14 cellular contexts compared by ENCODE assay signal in genomic region chr7:18762189-18762588, GRCh38.
A peak's percentile ranks its signal among the peaks of the same experiment; 100 is the strongest.
DNase-seq lines count a peak whose midpoint lies in the region; ATAC-seq and TF ChIP-seq lines count a peak whose summit lies in the region.
"Had no signal": no experiment of that assay in that cellular context is flagged by ENCODE, and none has a peak within 500 bp of the region (broad histone marks: within the 10 kb centered on the region; RNA-seq: fewer than 3 reads in every experiment).

No MANE protein-coding gene starts in this region.

- no peak overlapping the region for H2BK5ac ChIP-seq in mesenchymal stem cell (ENCODE audit: low read depth, low read length, poor library complexity, severe bottlenecking)

- H2AK5ac ChIP-seq in mesenchymal stem cell (ENCODE audit: low read length, severe bottlenecking), result no peak overlapping the region

- intact Hi-C loops in body of pancreas (cut with DNase I), result no loop called here

- H3K4me3 ChIP-seq in ACC112 (ENCODE audit: low read depth, low read length), result no peak overlapping the region
- no peak overlapping the region for H3K4me3 ChIP-seq in body of pancreas
- no peak overlapping the region for H3K4me3 ChIP-seq in mesenchymal stem cell (ENCODE audit: insufficient read depth in 1 of 2, low read depth in 1 of 2, low read length in 2 of 2)
- H3K4me3 ChIP-seq in WERI-Rb-1 (ENCODE audit: low read depth, low read length), result no peak overlapping the region
- H3K4me3 ChIP-seq: upper lobe of right lung had no signal

- no peak for TF ChIP-seq POLR2A in body of pancreas (IDR thresholded peaks at IDR 0.05)

- ATAC-seq in body of pancreas (peak; percentile 77), HG02642 (IDR thresholded peaks at IDR 0.05; ENCODE audit: poor library complexity, unreplicated experiment) (no peak)
- ATAC-seq: upper lobe of right lung had no signal

- H3K9me3 ChIP-seq in body of pancreas (no peaks in the 10 kb centered on the region), mesenchymal stem cell (ENCODE audit: control insufficient read depth, low read length) (no peaks in the 10 kb centered on the region), WERI-Rb-1 (ENCODE audit: severe bottlenecking) (no peaks in the 10 kb centered on the region)
- H3K9me3 ChIP-seq: upper lobe of right lung had no signal

- no peak overlapping the region for H3K4ac ChIP-seq in mesenchymal stem cell (ENCODE audit: low read depth in 1 of 2, low read length in 2 of 2)

- H3K79me1 ChIP-seq in mesenchymal stem cell (replicated peaks; ENCODE audit: low read length, poor library complexity, severe bottlenecking), result no peaks in the 10 kb centered on the region

- peak overlapping the region; percentile 73 for H2AFZ ChIP-seq in ACC112 (ENCODE audit: low read length, unreplicated experiment)
- H2AFZ ChIP-seq in mesenchymal stem cell (ENCODE audit: low read depth, low read length), result no peak overlapping the region

- H4K91ac ChIP-seq in mesenchymal stem cell (ENCODE audit: low read length), result no peak overlapping the region

- peak overlapping the region; percentile 46 for H3K27ac ChIP-seq in ACC112 (ENCODE audit: low read depth, low read length)
- peak overlapping the region in 2 of 4 donors; percentile 45 to 56 for H3K27ac ChIP-seq in body of pancreas
- H3K27ac ChIP-seq in mesenchymal stem cell (ENCODE audit: low read length, poor library complexity, severe bottlenecking), result peak overlapping the region; percentile 67
- no peak overlapping the region for H3K27ac ChIP-seq in WERI-Rb-1
- H3K27ac ChIP-seq: epithelial cell of prostate, upper lobe of right lung had no signal

- H3K27me3 ChIP-seq in ACC112 (ENCODE audit: insufficient read depth, low read length), result no peaks in the 10 kb centered on the region
- no peaks in the 10 kb centered on the region for H3K27me3 ChIP-seq in body of pancreas
- H3K27me3 ChIP-seq in mesenchymal stem cell (ENCODE audit: control insufficient read depth in 1 of 2, insufficient read depth in 1 of 2, low read length in 2 of 2), result no peaks in the 10 kb centered on the region
- H3K27me3 ChIP-seq in WERI-Rb-1 (ENCODE audit: insufficient read depth, low read depth, severe bottlenecking), result no peaks in the 10 kb centered on the region
- H3K27me3 ChIP-seq: upper lobe of right lung had no signal

- peak overlapping the region; percentile 21 for H3K4me2 ChIP-seq in mesenchymal stem cell (ENCODE audit: low read length, poor library complexity, severe bottlenecking)

- H3K18ac ChIP-seq in mesenchymal stem cell (ENCODE audit: low read depth in 1 of 2, low read length in 2 of 2), result no peak overlapping the region

- H3K14ac ChIP-seq in mesenchymal stem cell (ENCODE audit: low read length in 2 of 2), result no peak overlapping the region

- no peak overlapping the region for H2BK15ac ChIP-seq in mesenchymal stem cell (ENCODE audit: low read depth, poor library complexity, severe bottlenecking)

- H4K8ac ChIP-seq in mesenchymal stem cell (ENCODE audit: low read length), result no peak overlapping the region

- WGBS in body of pancreas, 2 donors, result 11 to 17% methylated on average over 3 of the region's 3 CpGs
- 60% methylated on average over 3 of the region's 3 CpGs for WGBS in mesenchymal stem cell

- H3K36me3 ChIP-seq in ACC112 (ENCODE audit: insufficient read depth, low read length), result no peaks in the 10 kb centered on the region
- no peaks in the 10 kb centered on the region for H3K36me3 ChIP-seq in body of pancreas (replicated peaks in 1 of 2; ENCODE audit: insufficient read depth in 1 of 2, low read depth in 2 of 2)
- H3K36me3 ChIP-seq in mesenchymal stem cell (ENCODE audit: control insufficient read depth in 1 of 2, insufficient read depth in 2 of 2, low read depth in 1 of 2, low read length in 2 of 2), result no peaks in the 10 kb centered on the region
- H3K36me3 ChIP-seq in WERI-Rb-1, result no peaks in the 10 kb centered on the region
- H3K36me3 ChIP-seq: upper lobe of right lung had no signal

- TF ChIP-seq CTCF in body of pancreas (IDR thresholded peaks at IDR 0.05) (no peak), WERI-Rb-1 (IDR thresholded peaks at IDR 0.05; ENCODE audit: low read depth, low read length) (no peak)

- no peaks in the 10 kb centered on the region for H3K79me2 ChIP-seq in ACC112 (ENCODE audit: control insufficient read depth, insufficient read depth, low read length, unreplicated experiment)

- peak overlapping the region; percentile 30 for H3K9ac ChIP-seq in mesenchymal stem cell (ENCODE audit: low read length)

- H2BK12ac ChIP-seq in mesenchymal stem cell (ENCODE audit: low read length in 2 of 2), result no peak overlapping the region

- H2BK120ac ChIP-seq in mesenchymal stem cell (ENCODE audit: low read depth, low read length), result no peak overlapping the region

- DNase-seq in HT1080 (ENCODE audit: low read depth) (peak; percentile 44), body of pancreas (peak in 2 of 4 donors; percentile 17 to 21), mesenchymal stem cell (peak; percentile 18), NCI-H1417 treated with DMSO at 0.1 percent for 48 hours (lab: John Stamatoyannopoulos, UW) (no peak), NCI-H510A (lab: John Stamatoyannopoulos, UW) (no peak), WERI-Rb-1 (no peak)
- DNase-seq: activated CD4-positive, alpha-beta T cell treated with anti-CD3 and anti-CD28 coated beads, Interleukin-2, amount 50 U/mL, for 48 hours; DMS79; NCI-H2227 treated with DMSO at 0.1 percent for 48 hours; stimulated activated CD4-positive, alpha-beta T cell treated with anti-CD3 and anti-CD28 coated beads, Interleukin-1b, Interleukin-23, amount 100 ng/mL, for 48 hours; upper lobe of right lung had no signal

- peaks cover 10% of the 10 kb centered on the region for H3K4me1 ChIP-seq in ACC112 (ENCODE audit: control insufficient read depth, insufficient read depth, low read length, unreplicated experiment)
- no peaks in the 10 kb centered on the region for H3K4me1 ChIP-seq in body of pancreas
- H3K4me1 ChIP-seq in mesenchymal stem cell (ENCODE audit: control insufficient read depth, insufficient read depth, low read depth, low read length), result peaks cover 3% of the 10 kb centered on the region
- H3K4me1 ChIP-seq: upper lobe of right lung had no signal

- H3K23ac ChIP-seq in mesenchymal stem cell (ENCODE audit: low read length in 2 of 2), result no peak overlapping the region

Comparison
In these comparisons a context has a peak if more than half of its experiments do, and no peak if none do; other contexts are left out.
1. DNase-seq: peak in HT1080 (single experiment) and mesenchymal stem cell (single experiment); none in NCI-H1417 treated with DMSO at 0.1 percent for 48 hours (single experiment), NCI-H510A (single experiment) and WERI-Rb-1 (single experiment).